Comparison of ENCODE assay signal across 30 cellular contexts in genomic region chr9:38162332-38162985, GRCh38.
DNase-seq lines count a peak whose midpoint lies in the region; ATAC-seq and TF ChIP-seq lines count a peak whose summit lies in the region.
"Had no signal": no experiment of that assay in that cellular context is flagged by ENCODE, and none has a peak within 500 bp of the region (broad histone marks: within the 10 kb centered on the region; RNA-seq: fewer than 3 reads in every experiment).

No MANE protein-coding gene starts in this region.

- POLR2A ChIA-PET in BJ (lab: Charles Lee): no interaction called here
- POLR2A ChIA-PET in PC-3 (lab: Charles Lee; ENCODE audit: unreplicated experiment): no interaction called here

- no peak overlapping the region for H3K4me3 ChIP-seq in BJ (ENCODE audit: low read depth, low read length)
- H3K4me3 ChIP-seq in PC-3 (ENCODE audit: low read length): no peak overlapping the region
- no peak overlapping the region for H3K4me3 ChIP-seq in subcutaneous abdominal adipose tissue (ENCODE audit: low read depth in 1 of 5, low read length in 5 of 5)
- H3K4me3 ChIP-seq: GM12878, SJSA1 had no signal

- intact Hi-C loops in PC-3 (cut with micrococcal nuclease): loop anchor here (5.0 kb wide), 1 partner anchor 100 kb away; no protein-coding TSS in a partner anchor

- ATAC-seq in PC-3 (peak; percentile 61), omental fat pad (ENCODE audit: low FRiP score) (peak; percentile 84), HG03432 (IDR thresholded peaks at IDR 0.05; ENCODE audit: unreplicated experiment) (no peak)
- ATAC-seq: GM12878, HCT116 had no signal

- DNase-seq in BJ (ENCODE audit: low read depth) (peak; percentile 44), PC-3 (peak; percentile 17), omental fat pad (ENCODE audit: low spot score) (no peak), NCI-H1436 (lab: John Stamatoyannopoulos, UW) (no peak), UCSD-AML1 (lab: John Stamatoyannopoulos, UW; ENCODE audit: unreplicated experiment) (no peak)
- DNase-seq: AML-193; C1 segment of cervical spinal cord; CD4-positive, alpha-beta memory T cell; COR-L47; DMS53; EL; GDM1; GOT3; MV-4-11; NCI-H1105; NCI-H146; NCI-H1930; NCI-H2107; NCI-H446 treated with DMSO at 0.1 percent for 48 hours; NCI-H526; NCI-H82; NK-92 treated with Interleukin-12 subunit alpha and Interleukin-12 subunit beta, amount 100 ng/mL, for 24 hours; Right ventricle myocardium superior; RPMI8226 had no signal

- H3K79me2 ChIP-seq in PC-3 (ENCODE audit: low read length): no peaks in the 10 kb centered on the region

- H3K9me3 ChIP-seq in PC-3 (ENCODE audit: low read length) (no peaks in the 10 kb centered on the region), subcutaneous abdominal adipose tissue (ENCODE audit: control insufficient read depth in 5 of 5, low read length in 5 of 5) (no peaks in the 10 kb centered on the region)
- H3K9me3 ChIP-seq: SJSA1 had no signal

- CTCF ChIA-PET in BJ (lab: Yijun Ruan, JAX): interaction anchor here (0.5 to 4.6 kb wide), 3 partner anchors 75 to 249 kb away, joined by 3 to 44 read pairs (median 33); no protein-coding TSS in a partner anchor
- CTCF ChIA-PET in PC-3 (lab: Charles Lee): no interaction called here

- H3F3A ChIP-seq in PC-3 (ENCODE audit: low read length, unreplicated experiment): no peaks in the 10 kb centered on the region

- no peak overlapping the region for H3K9ac ChIP-seq in PC-3 (ENCODE audit: low read length)
- H3K9ac ChIP-seq in subcutaneous abdominal adipose tissue (ENCODE audit: low read length in 5 of 5): no peak overlapping the region

- TF ChIP-seq CTCF in BJ (IDR thresholded peaks at IDR 0.05; ENCODE audit: insufficient read depth, low read depth, low read length) (no peak), PC-3 (conservative IDR thresholded peaks at IDR 0.05; ENCODE audit: low read depth, low read length) (no peak), omental fat pad (IDR thresholded peaks at IDR 0.05) (no peak)

- H3K4me1 ChIP-seq in PC-3 (ENCODE audit: insufficient read depth, low read length) (0 out of 2 replicates have a peak, but pooled peaks cover 4% of the 10 kb centered on the region), subcutaneous abdominal adipose tissue (ENCODE audit: control insufficient read depth in 5 of 5, insufficient read depth in 5 of 5, low read length in 5 of 5) (peaks cover 0 to 41% (median 24%) of the 10 kb centered on the region in 5 donors)
- H3K4me1 ChIP-seq: SJSA1 had no signal

- no peak overlapping the region for H3K4me2 ChIP-seq in PC-3 (ENCODE audit: low read length)

- H2AFZ ChIP-seq in PC-3 (ENCODE audit: low read length): no peak overlapping the region

- H3K9me2 ChIP-seq in PC-3 (replicated peaks; ENCODE audit: low read length): no peaks in the 10 kb centered on the region

- BruUV-seq in PC-3 (replicated peaks; lab: Mats Ljungman, UMichigan): no TSS peak

- peaks cover 8% of the 10 kb centered on the region for H3K27me3 ChIP-seq in BJ (ENCODE audit: control insufficient read depth, insufficient read depth, low read length)
- H3K27me3 ChIP-seq in PC-3 (ENCODE audit: low read length): no peaks in the 10 kb centered on the region
- no peaks in the 10 kb centered on the region for H3K27me3 ChIP-seq in subcutaneous abdominal adipose tissue (ENCODE audit: control insufficient read depth in 5 of 5, insufficient read depth in 4 of 5, low read length in 5 of 5)
- H3K27me3 ChIP-seq: SJSA1 had no signal

- no peak overlapping the region for H3K27ac ChIP-seq in PC-3 (ENCODE audit: low read length)
- peak overlapping the region; percentile 20 for H3K27ac ChIP-seq in subcutaneous abdominal adipose tissue (ENCODE audit: low read depth, low read length)
- H3K27ac ChIP-seq: HL-60, SJSA1 had no signal

- H3K36me3 ChIP-seq in BJ (ENCODE audit: control insufficient read depth, insufficient read depth, low read length): no peaks in the 10 kb centered on the region
- no peaks in the 10 kb centered on the region for H3K36me3 ChIP-seq in PC-3 (ENCODE audit: low read depth, low read length)
- H3K36me3 ChIP-seq in subcutaneous abdominal adipose tissue (ENCODE audit: control insufficient read depth in 5 of 5, insufficient read depth in 5 of 5, low read length in 5 of 5): no peaks in the 10 kb centered on the region
- H3K36me3 ChIP-seq: SJSA1 had no signal

- H4K20me1 ChIP-seq in PC-3 (ENCODE audit: low read length): no peaks in the 10 kb centered on the region

Comparison
In these comparisons a context has a peak if more than half of its experiments do, and no peak if none do; other contexts are left out.
1. DNase-seq: peak in BJ (single experiment) and PC-3 (single experiment); none in omental fat pad (single experiment), NCI-H1436 (single experiment) and UCSD-AML1 (single experiment).